ENCODE assay signal across 8 cellular contexts in genomic region chr4:118836763-118837507, GRCh38. TPM values are rescaled to one million over a fixed set of nuclear protein-coding genes. Genes with fewer than 3 reads are reported as not detected.
DNase-seq lines count a peak whose midpoint lies in the region; ATAC-seq and TF ChIP-seq lines count a peak whose summit lies in the region.

No MANE protein-coding gene starts in this region.

- peaks cover 36% of the 10 kb centered on the region for H3K79me2 ChIP-seq in GM23338 (replicated peaks; ENCODE audit: insufficient read depth)

- peak overlapping the region; percentile 81 for H3K4me2 ChIP-seq in GM23338
- peak overlapping the region; percentile 94 for H3K4me2 ChIP-seq in skeletal muscle satellite cell (ENCODE audit: low read length)

- peak overlapping the region; percentile 87 for H2AFZ ChIP-seq in GM23338

- H3K4me3 Mint-ChIP-seq in GM23338 (peak overlapping the region; percentile 88), T-cell (peak overlapping the region; percentile 99 to 100 (median 99))

- H3K4me1 Mint-ChIP-seq in GM23338 (peaks cover 32% of the 10 kb centered on the region), T-cell (peaks cover 24 to 30% (median 27%) of the 10 kb centered on the region in 3 donors)

- H3K4me1 ChIP-seq in GM23338 (ENCODE audit: insufficient read depth), result peaks cover 35% of the 10 kb centered on the region
- H3K4me1 ChIP-seq in foreskin keratinocyte, result peaks cover 11% of the 10 kb centered on the region
- peaks cover 33% of the 10 kb centered on the region for H3K4me1 ChIP-seq in skeletal muscle satellite cell (ENCODE audit: control insufficient read depth, insufficient read depth, low read length)

- peaks cover 7% of the 10 kb centered on the region; the same call in 1 of the 2 replicates for H3F3A ChIP-seq in GM23338 (replicated peaks; ENCODE audit: low read depth)

- ATAC-seq in GM23338, result no peak; the same call in 1 of the 3 replicates
- no peak for ATAC-seq in T-cell (replicated peaks in 1 of 4)
- ATAC-seq in foreskin keratinocyte, result no peak

- H3K9me3 ChIP-seq in skeletal muscle satellite cell (replicated peaks; ENCODE audit: low read length), result no peaks in the 10 kb centered on the region

- H3K27me3 Mint-ChIP-seq in GM23338 (ENCODE audit: insufficient read depth, low read depth, poor library complexity) (peaks cover 17% of the 10 kb centered on the region), T-cell (no peaks in the 10 kb centered on the region)

- H3K4me3 ChIP-seq in GM23338, result peak overlapping the region; percentile 87
- H3K4me3 ChIP-seq in skeletal muscle satellite cell (ENCODE audit: low read length), result peak overlapping the region; percentile 85

- POLR2A ChIA-PET in T-cell (lab: Charles Lee), result interaction anchor here in 1 of 2 donors (0.9 kb wide), 1 partner anchor 14 kb away, joined by 4 read pairs; no protein-coding TSS in a partner anchor

- H3K27me3 ChIP-seq in GM23338 (ENCODE audit: insufficient read depth) (no peaks in the 10 kb centered on the region), foreskin keratinocyte (no peaks in the 10 kb centered on the region), skeletal muscle satellite cell (ENCODE audit: control insufficient read depth, insufficient read depth, low read length) (no peaks in the 10 kb centered on the region)

- TF ChIP-seq CTCF in GM23338 (conservative IDR thresholded peaks at IDR 0.05; ENCODE audit: low read depth in 2 of 2), result no peak
- TF ChIP-seq CTCF in foreskin keratinocyte (conservative IDR thresholded peaks at IDR 0.05), result no peak

- DNase-seq in GM23338 (ENCODE audit: low spot score), result no peak
- no peak for DNase-seq in T-cell
- DNase-seq in foreskin keratinocyte, result no peak
- no peak for DNase-seq in inferior parietal cortex (ENCODE audit: extremely low spot score)
- DNase-seq in epidermal melanocyte (ENCODE audit: insufficient read length, low spot score), result no peak
- DNase-seq in GM19238 (ENCODE audit: insufficient read length, low spot score), result no peak
- DNase-seq in NCI-H146 treated with DMSO at 0.1 percent for 48 hours (lab: John Stamatoyannopoulos, UW; ENCODE audit: unreplicated experiment), result no peak

- H3K9ac ChIP-seq in skeletal muscle satellite cell (ENCODE audit: low read depth, low read length), result peak overlapping the region; percentile 98

- CTCF ChIA-PET in T-cell (lab: Charles Lee), result interaction anchor here (0.6 to 1.4 kb wide), 4 partner anchors 10 to 62 kb away, joined by 3 to 7 read pairs (median 6); no protein-coding TSS in a partner anchor

- peaks cover 7% of the 10 kb centered on the region for H4K20me1 ChIP-seq in GM23338 (replicated peaks; ENCODE audit: insufficient read depth)

- H3K9me2 ChIP-seq in GM23338 (ENCODE audit: insufficient read depth), result no peaks in the 10 kb centered on the region

- peak overlapping the region; percentile 99 for H3K27ac ChIP-seq in GM23338 (ENCODE audit: low read depth)
- peak overlapping the region; percentile 97 for H3K27ac ChIP-seq in foreskin keratinocyte

- H3K36me3 ChIP-seq in GM23338 (ENCODE audit: insufficient read depth), result peaks cover 17% of the 10 kb centered on the region
- peaks cover 16% of the 10 kb centered on the region for H3K36me3 ChIP-seq in skeletal muscle satellite cell (ENCODE audit: insufficient read depth, low read length)

- H3K9me3 Mint-ChIP-seq in GM23338 (no peaks in the 10 kb centered on the region), T-cell (no peaks in the 10 kb centered on the region)

- peaks cover 13% of the 10 kb centered on the region for H3K36me3 Mint-ChIP-seq in GM23338 (ENCODE audit: low read depth)
- H3K36me3 Mint-ChIP-seq in T-cell, result peaks cover 9% of the 10 kb centered on the region

- peak overlapping the region; percentile 99 for H3K27ac Mint-ChIP-seq in GM23338
- H3K27ac Mint-ChIP-seq in T-cell, result peak overlapping the region in 1 of 2 donors; percentile 94

TF ChIP-seq in GM23338, 12 proteins besides CTCF, POLR2A, EP300 and RAD21 (continues in another document):
- TF ChIP-seq ZNF462 (CRISPR knock-in tag; IDR thresholded peaks at IDR 0.05), result no peak
- TF ChIP-seq ZNF331 (CRISPR knock-in tag; IDR thresholded peaks at IDR 0.05; ENCODE audit: low read depth), result no peak
- TF ChIP-seq EZH2 (IDR thresholded peaks at IDR 0.05; ENCODE audit: low read depth, unreplicated experiment), result no peak
- TF ChIP-seq NANOG (IDR thresholded peaks at IDR 0.05; ENCODE audit: borderline replicate concordance), result no peak
- TF ChIP-seq ZNF114 (CRISPR knock-in tag; IDR thresholded peaks at IDR 0.05), result no peak

RNA-seq across cellular contexts. Expression of gene SEC24D, which starts 1.0 kb away (rescaled TPM):
- total RNA-seq in GM23338 (2014; rRNA removed; shearing (Covaris generic)), result 87.3 and 94.8 TPM in 2 replicates
- polyA plus RNA-seq in GM23338 (2016; fragmentation: Nextera tagmentation; extraction: Ambion mirVana) (33.2 and 37.6 TPM in 2 replicates), foreskin keratinocyte (17.9 and 20.0 TPM in 2 replicates)
- total RNA-seq in T-cell (10 to 100 TPM; 17.0 to 32.3 (median 21.7) TPM), foreskin keratinocyte (39.9 and 54.8 TPM in 2 replicates)
- 76.6 and 81.7 TPM in 2 replicates for total RNA-seq in skeletal muscle satellite cell (2012; rRNA removed)

RNA-seq across cellular contexts. Expression of gene SYNPO2, which starts 51.7 kb away (rescaled TPM):
- total RNA-seq in GM23338 (2014; rRNA removed; shearing (Covaris generic)), result 3.1 and 3.4 TPM in 2 replicates
- polyA plus RNA-seq in GM23338 (2016; fragmentation: Nextera tagmentation; extraction: Ambion mirVana), result 2.1 and 2.4 TPM in 2 replicates
- total RNA-seq in T-cell, result 1 to 10 TPM in 3 of 5 donors, under 1 TPM in 2; 0.21 to 1.6 (median 1.2) TPM
- 0.41 and 0.46 TPM in 2 replicates for total RNA-seq in foreskin keratinocyte
- polyA plus RNA-seq in foreskin keratinocyte, result 0.06 and 0.11 TPM in 2 replicates
- 3.0 and 7.0 TPM in 2 replicates for total RNA-seq in skeletal muscle satellite cell (2012; rRNA removed)
